In the genomic region with DNA sequence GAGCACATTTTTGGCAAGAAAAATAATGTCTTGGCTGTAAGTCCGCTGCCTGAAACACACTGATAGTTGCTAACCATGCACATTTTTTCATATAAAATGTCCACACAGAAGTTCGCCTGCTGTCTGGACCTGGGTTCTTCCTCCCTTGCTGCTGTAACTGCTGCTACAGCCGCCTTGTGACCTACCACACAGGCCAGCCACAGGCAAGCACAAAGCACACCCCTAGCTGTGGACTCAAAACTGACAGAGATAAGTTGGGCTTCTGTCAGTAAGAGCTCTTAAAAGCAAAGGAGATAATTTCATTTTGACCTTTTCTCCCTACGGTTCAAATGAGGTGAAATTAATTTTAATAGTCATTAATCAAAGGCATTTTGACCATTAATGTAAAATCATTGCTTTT, we compare ENCODE assay signal across 24 cellular contexts.
A peak's percentile ranks its signal among the peaks of the same experiment; 100 is the strongest.
DNase-seq lines count a peak whose midpoint lies in the region; ATAC-seq and TF ChIP-seq lines count a peak whose summit lies in the region.
"Had no signal": no experiment of that assay in that cellular context is flagged by ENCODE, and none has a peak within 500 bp of the region (broad histone marks: within the 10 kb centered on the region; RNA-seq: fewer than 3 reads in every experiment).

No MANE protein-coding gene starts in this region.

- H3K4me3 Mint-ChIP-seq in progenitor cell of endocrine pancreas (ENCODE audit: low read depth): no peak overlapping the region
- H3K4me3 Mint-ChIP-seq: CD14-positive monocyte; CD4-positive, alpha-beta memory T cell; CD4-positive, CD25-positive, alpha-beta regulatory T cell; CD8-positive, alpha-beta memory T cell had no signal

- H3K9me3 ChIP-seq in right atrium auricular region (no peaks in the 10 kb centered on the region), left ventricle myocardium inferior (replicated peaks) (no peaks in the 10 kb centered on the region)
- H3K9me3 ChIP-seq: BE2C had no signal

- no peaks in the 10 kb centered on the region for H3K4me1 ChIP-seq in right atrium auricular region
- peaks cover 7% of the 10 kb centered on the region for H3K4me1 ChIP-seq in left ventricle myocardium inferior
- H3K4me1 ChIP-seq: BE2C, BLaER1 had no signal

- DNase-seq in Right ventricle myocardium inferior (ENCODE audit: missing footprints): no peak
- no peak for DNase-seq in right atrium auricular region (ENCODE audit: low spot score)
- peak; percentile 26 for DNase-seq in left ventricle myocardium superior
- DNase-seq in left ventricle myocardium inferior: no peak
- no peak for DNase-seq in progenitor cell of endocrine pancreas (ENCODE audit: low spot score, unreplicated experiment)
- DNase-seq in HT-29 (ENCODE audit: low spot score): no peak
- DNase-seq: ACHN; BE2C; C1 segment of cervical spinal cord; CD4-positive, alpha-beta memory T cell; CD4-positive, CD25-positive, alpha-beta regulatory T cell; CD8-positive, alpha-beta memory T cell; COR-L47; DMS 273 treated with DMSO at 0.1 percent for 48 hours; DMS153; DMS53; DMS79; DND-41; EL; GDM1 had no signal

- H3K27me3 Mint-ChIP-seq in progenitor cell of endocrine pancreas: no peaks in the 10 kb centered on the region
- H3K27me3 Mint-ChIP-seq: CD4-positive, CD25-positive, alpha-beta regulatory T cell had no signal

- H3K27me3 ChIP-seq in right atrium auricular region: no peaks in the 10 kb centered on the region
- H3K27me3 ChIP-seq in left ventricle myocardium inferior (ENCODE audit: low read depth): no peaks in the 10 kb centered on the region
- H3K27me3 ChIP-seq: BE2C, BLaER1 had no signal

- H3K4me1 Mint-ChIP-seq in progenitor cell of endocrine pancreas (ENCODE audit: low read depth): peaks cover 32% of the 10 kb centered on the region
- H3K4me1 Mint-ChIP-seq: CD8-positive, alpha-beta memory T cell had no signal

- H3K27ac Mint-ChIP-seq in progenitor cell of endocrine pancreas: peak overlapping the region; percentile 0
- H3K27ac Mint-ChIP-seq: CD14-positive monocyte; CD4-positive, alpha-beta memory T cell; CD4-positive, CD25-positive, alpha-beta regulatory T cell; CD8-positive, alpha-beta memory T cell had no signal

- intact Hi-C loops in Right ventricle myocardium inferior (cut with DNase I) (no loop called here), left ventricle myocardium superior (cut with micrococcal nuclease) (no loop called here), left ventricle myocardium inferior (cut with micrococcal nuclease) (no loop called here)

- H3K27ac ChIP-seq in right atrium auricular region (no peak overlapping the region), left ventricle myocardium inferior (replicated peaks) (no peak overlapping the region)
- H3K27ac ChIP-seq: 22Rv1, BLaER1 had no signal

- no peaks in the 10 kb centered on the region for H3K36me3 Mint-ChIP-seq in progenitor cell of endocrine pancreas (ENCODE audit: insufficient read depth)
- H3K36me3 Mint-ChIP-seq: CD14-positive monocyte; CD4-positive, alpha-beta memory T cell; CD4-positive, CD25-positive, alpha-beta regulatory T cell; CD8-positive, alpha-beta memory T cell had no signal

- no peak for TF ChIP-seq CTCF in right atrium auricular region (IDR thresholded peaks at IDR 0.05)
- no peak for TF ChIP-seq CTCF in left ventricle myocardium inferior (IDR thresholded peaks at IDR 0.05; ENCODE audit: borderline replicate concordance)
- TF ChIP-seq CTCF in progenitor cell of endocrine pancreas (IDR thresholded peaks at IDR 0.05; ENCODE audit: unreplicated experiment): no peak

- no peaks in the 10 kb centered on the region for H3K36me3 ChIP-seq in right atrium auricular region
- no peaks in the 10 kb centered on the region for H3K36me3 ChIP-seq in left ventricle myocardium inferior
- H3K36me3 ChIP-seq: BE2C, BLaER1 had no signal

- H3K9me3 Mint-ChIP-seq in progenitor cell of endocrine pancreas (ENCODE audit: low read depth): no peaks in the 10 kb centered on the region

- H3K4me3 ChIP-seq in right atrium auricular region: no peak overlapping the region
- H3K4me3 ChIP-seq in left ventricle myocardium inferior: no peak overlapping the region
- H3K4me3 ChIP-seq: BLaER1, GM12878 had no signal

- ATAC-seq in Right ventricle myocardium inferior: peak; percentile 63
- ATAC-seq in left ventricle myocardium superior: no peak
- ATAC-seq: GM12878 had no signal
